ENCODE assay signal across 1 cellular context in genomic region chr7:120079022-120079421, GRCh38.
TF ChIP-seq lines count a peak whose summit lies in the region.

No MANE protein-coding gene starts in this region.

TF ChIP-seq in K562, 482 proteins besides CTCF, POLR2A, EP300 and RAD21 (continued from another document and continues in another):
- TF ChIP-seq RREB1 (CRISPR knock-in tag; IDR thresholded peaks at IDR 0.05) (no peak), POLR2AphosphoS5 (IDR thresholded peaks at IDR 0.05; ENCODE audit: control insufficient read depth, insufficient read depth, low read depth, low read length) (no peak), CBX5 (IDR thresholded peaks at IDR 0.05; ENCODE audit: borderline replicate concordance, low read depth) (no peak), AFF4 (CRISPR knock-in tag; IDR thresholded peaks at IDR 0.05) (no peak), MYBL2 (IDR thresholded peaks at IDR 0.05; ENCODE audit: low read depth) (peak; percentile 30; the same call in 1 of the 2 replicates), MYBL2 (CRISPR knock-in tag; IDR thresholded peaks at IDR 0.05; ENCODE audit: borderline replicate concordance) (no peak), TOE1 (IDR thresholded peaks at IDR 0.05; ENCODE audit: borderline replicate concordance) (no peak), TOE1 (CRISPR knock-in tag; IDR thresholded peaks at IDR 0.05; ENCODE audit: borderline replicate concordance, low read depth) (no peak), ZNF75A (CRISPR knock-in tag; IDR thresholded peaks at IDR 0.05) (no peak), ZNF316 (IDR thresholded peaks at IDR 0.05) (no peak), ELF2 (CRISPR knock-in tag; IDR thresholded peaks at IDR 0.05) (no peak), KDM2B (CRISPR knock-in tag; IDR thresholded peaks at IDR 0.05) (no peak), BRF2 (IDR thresholded peaks at IDR 0.05; ENCODE audit: borderline replicate concordance, insufficient read depth, insufficient read length) (no peak), BRD9 (IDR thresholded peaks at IDR 0.05; ENCODE audit: low read depth, partially characterized antibody) (no peak), MTA2 (IDR thresholded peaks at IDR 0.05; ENCODE audit: low read depth) (no peak), ETS2 (tag; IDR thresholded peaks at IDR 0.05; ENCODE audit: borderline replicate concordance, poor library complexity, severe bottlenecking) (no peak), ZNF354B (CRISPR knock-in tag; IDR thresholded peaks at IDR 0.05) (no peak), HSF4 (CRISPR knock-in tag; IDR thresholded peaks at IDR 0.05; ENCODE audit: borderline replicate concordance) (no peak), GTF2F1 (IDR thresholded peaks at IDR 0.05; ENCODE audit: low read depth, low read length) (no peak), MTA3 (IDR thresholded peaks at IDR 0.05; ENCODE audit: borderline replicate concordance) (no peak), ZNF121 (CRISPR knock-in tag; conservative IDR thresholded peaks at IDR 0.05) (no peak), RB1 (IDR thresholded peaks at IDR 0.05; ENCODE audit: low read depth) (no peak), POLR3G (IDR thresholded peaks at IDR 0.05; ENCODE audit: extremely low read depth, insufficient read length, insufficient replicate concordance) (no peak), NR0B1 (IDR thresholded peaks at IDR 0.05; ENCODE audit: partially characterized antibody) (no peak), PBX2 (CRISPR knock-in tag; IDR thresholded peaks at IDR 0.05; ENCODE audit: low read depth) (no peak), PBX2 (tag; conservative IDR thresholded peaks at IDR 0.05; ENCODE audit: low read depth) (no peak), CBX2 (IDR thresholded peaks at IDR 0.05; ENCODE audit: insufficient read depth, low read length, poor library complexity, severe bottlenecking) (no peak), ARNT (IDR thresholded peaks at IDR 0.05) (no peak), TFAM (CRISPR knock-in tag; conservative IDR thresholded peaks at IDR 0.05) (no peak), ZNF253 (CRISPR knock-in tag; conservative IDR thresholded peaks at IDR 0.05) (no peak), CXXC5 (CRISPR knock-in tag; IDR thresholded peaks at IDR 0.05) (no peak), GATA2 (CRISPR knock-in tag; IDR thresholded peaks at IDR 0.05) (no peak), FOXM1 (IDR thresholded peaks at IDR 0.05; ENCODE audit: low read depth) (no peak), FOXM1 (CRISPR knock-in tag; IDR thresholded peaks at IDR 0.05; ENCODE audit: low read depth) (no peak), CREM (IDR thresholded peaks at IDR 0.05; ENCODE audit: low read depth) (no peak), HMG20B (CRISPR knock-in tag; IDR thresholded peaks at IDR 0.05) (no peak), USF1 (CRISPR knock-in tag; IDR thresholded peaks at IDR 0.05) (no peak), NCOA2 (IDR thresholded peaks at IDR 0.05; ENCODE audit: partially characterized antibody in 2 of 2) (peak in 1 of 2 experiments; percentile 41), GTF2A2 (tag; IDR thresholded peaks at IDR 0.05) (no peak), STAT5A (IDR thresholded peaks at IDR 0.05; ENCODE audit: borderline replicate concordance, low read length) (no peak)
- TF ChIP-seq, protein P1, sequence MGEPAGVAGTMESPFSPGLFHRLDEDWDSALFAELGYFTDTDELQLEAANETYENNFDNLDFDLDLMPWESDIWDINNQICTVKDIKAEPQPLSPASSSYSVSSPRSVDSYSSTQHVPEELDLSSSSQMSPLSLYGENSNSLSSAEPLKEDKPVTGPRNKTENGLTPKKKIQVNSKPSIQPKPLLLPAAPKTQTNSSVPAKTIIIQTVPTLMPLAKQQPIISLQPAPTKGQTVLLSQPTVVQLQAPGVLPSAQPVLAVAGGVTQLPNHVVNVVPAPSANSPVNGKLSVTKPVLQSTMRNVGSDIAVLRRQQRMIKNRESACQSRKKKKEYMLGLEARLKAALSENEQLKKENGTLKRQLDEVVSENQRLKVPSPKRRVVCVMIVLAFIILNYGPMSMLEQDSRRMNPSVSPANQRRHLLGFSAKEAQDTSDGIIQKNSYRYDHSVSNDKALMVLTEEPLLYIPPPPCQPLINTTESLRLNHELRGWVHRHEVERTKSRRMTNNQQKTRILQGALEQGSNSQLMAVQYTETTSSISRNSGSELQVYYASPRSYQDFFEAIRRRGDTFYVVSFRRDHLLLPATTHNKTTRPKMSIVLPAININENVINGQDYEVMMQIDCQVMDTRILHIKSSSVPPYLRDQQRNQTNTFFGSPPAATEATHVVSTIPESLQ (CRISPR knock-in tag; IDR thresholded peaks at IDR 0.05), result no peak
- TF ChIP-seq, protein P2, sequence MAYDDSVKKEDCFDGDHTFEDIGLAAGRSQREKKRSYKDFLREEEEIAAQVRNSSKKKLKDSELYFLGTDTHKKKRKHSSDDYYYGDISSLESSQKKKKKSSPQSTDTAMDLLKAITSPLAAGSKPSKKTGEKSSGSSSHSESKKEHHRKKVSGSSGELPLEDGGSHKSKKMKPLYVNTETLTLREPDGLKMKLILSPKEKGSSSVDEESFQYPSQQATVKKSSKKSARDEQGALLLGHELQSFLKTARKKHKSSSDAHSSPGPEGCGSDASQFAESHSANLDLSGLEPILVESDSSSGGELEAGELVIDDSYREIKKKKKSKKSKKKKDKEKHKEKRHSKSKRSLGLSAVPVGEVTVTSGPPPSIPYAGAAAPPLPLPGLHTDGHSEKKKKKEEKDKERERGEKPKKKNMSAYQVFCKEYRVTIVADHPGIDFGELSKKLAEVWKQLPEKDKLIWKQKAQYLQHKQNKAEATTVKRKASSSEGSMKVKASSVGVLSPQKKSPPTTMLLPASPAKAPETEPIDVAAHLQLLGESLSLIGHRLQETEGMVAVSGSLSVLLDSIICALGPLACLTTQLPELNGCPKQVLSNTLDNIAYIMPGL (CRISPR knock-in tag; IDR thresholded peaks at IDR 0.05), result no peak
- TF ChIP-seq, protein P3, sequence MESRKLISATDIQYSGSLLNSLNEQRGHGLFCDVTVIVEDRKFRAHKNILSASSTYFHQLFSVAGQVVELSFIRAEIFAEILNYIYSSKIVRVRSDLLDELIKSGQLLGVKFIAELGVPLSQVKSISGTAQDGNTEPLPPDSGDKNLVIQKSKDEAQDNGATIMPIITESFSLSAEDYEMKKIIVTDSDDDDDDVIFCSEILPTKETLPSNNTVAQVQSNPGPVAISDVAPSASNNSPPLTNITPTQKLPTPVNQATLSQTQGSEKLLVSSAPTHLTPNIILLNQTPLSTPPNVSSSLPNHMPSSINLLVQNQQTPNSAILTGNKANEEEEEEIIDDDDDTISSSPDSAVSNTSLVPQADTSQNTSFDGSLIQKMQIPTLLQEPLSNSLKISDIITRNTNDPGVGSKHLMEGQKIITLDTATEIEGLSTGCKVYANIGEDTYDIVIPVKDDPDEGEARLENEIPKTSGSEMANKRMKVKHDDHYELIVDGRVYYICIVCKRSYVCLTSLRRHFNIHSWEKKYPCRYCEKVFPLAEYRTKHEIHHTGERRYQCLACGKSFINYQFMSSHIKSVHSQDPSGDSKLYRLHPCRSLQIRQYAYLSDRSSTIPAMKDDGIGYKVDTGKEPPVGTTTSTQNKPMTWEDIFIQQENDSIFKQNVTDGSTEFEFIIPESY (CRISPR knock-in tag; IDR thresholded peaks at IDR 0.05), result no peak
